ENCODE assay signal across 20 cellular contexts in the genomic region with DNA sequence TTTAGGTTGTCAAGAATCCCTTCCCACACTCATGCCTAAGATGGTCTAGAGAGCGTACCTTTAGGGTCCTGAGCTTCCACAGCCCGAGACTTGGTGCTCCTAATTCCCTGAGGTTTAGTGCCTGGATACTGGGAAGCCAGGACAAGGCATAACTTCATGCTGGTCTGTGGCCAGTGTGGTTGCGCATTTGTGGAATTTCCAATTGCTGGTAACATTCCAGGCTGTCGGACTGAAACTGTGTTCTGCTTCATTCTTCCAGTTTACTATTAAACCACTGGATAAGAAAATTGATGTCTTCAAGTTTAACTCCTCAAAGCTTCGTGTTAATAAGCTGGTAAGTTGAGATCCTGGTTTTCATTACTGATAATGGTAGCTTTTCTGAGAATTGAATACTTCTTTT. TPM values are rescaled to one million over a fixed set of nuclear protein-coding genes. Genes with fewer than 3 reads are reported as not detected.
DNase-seq lines count a peak whose midpoint lies in the region; ATAC-seq, FAIRE-seq and TF ChIP-seq lines count a peak whose summit lies in the region.
"Had no signal": no experiment of that assay in that cellular context is flagged by ENCODE, and none has a peak within 500 bp of the region (broad histone marks: within the 10 kb centered on the region; RNA-seq: fewer than 3 reads in every experiment).

No MANE protein-coding gene starts in this region.

- H3K4me3 ChIP-seq in astrocyte (ENCODE audit: insufficient read depth, low read depth, low read length) (no peak overlapping the region), fibroblast of the aortic adventitia (ENCODE audit: low read depth, low read length) (no peak overlapping the region), parathyroid adenoma (ENCODE audit: low read depth, low read length) (no peak overlapping the region)

- H3K36me3 ChIP-seq in astrocyte (ENCODE audit: insufficient read depth, low read length) (peaks cover 63% of the 10 kb centered on the region), parathyroid adenoma (ENCODE audit: control insufficient read depth, insufficient read depth, low read length) (no peaks in the 10 kb centered on the region)

- no peaks in the 10 kb centered on the region for H3K9me3 Mint-ChIP-seq in astrocyte (ENCODE audit: unreplicated experiment)
- H3K9me3 Mint-ChIP-seq: CD4-positive, alpha-beta memory T cell had no signal

- H4K20me1 ChIP-seq in astrocyte (ENCODE audit: insufficient read depth, low read length) = peaks cover 28% of the 10 kb centered on the region

- H3K4me1 Mint-ChIP-seq in astrocyte (ENCODE audit: low read depth, unreplicated experiment) = peaks cover 10% of the 10 kb centered on the region

- DNase-seq in HK-2 (ENCODE audit: unreplicated experiment) (peak; percentile 38), astrocyte (ENCODE audit: low read depth) (peak; percentile 61), fibroblast of the aortic adventitia (ENCODE audit: low read depth) (peak; percentile 17), GM19239 (ENCODE audit: insufficient read length, low spot score) (no peak), HuH-7 (ENCODE audit: low spot score) (no peak), CD1c-positive myeloid dendritic cell (ENCODE audit: extremely low spot score) (no peak)
- DNase-seq: Calu3; CD4-positive, alpha-beta memory T cell; KBM-7; NCI-H1417; NCI-H187; NCI-H2107; NCI-H2227 treated with DMSO at 0.1 percent for 48 hours; NCI-H510A treated with DMSO at 0.1 percent for 48 hours; SIG-M5 had no signal

- no peak for ATAC-seq in GM19452 (IDR thresholded peaks at IDR 0.05; ENCODE audit: unreplicated experiment)

- H2AFZ ChIP-seq in astrocyte (ENCODE audit: low read depth, low read length) = no peak overlapping the region
- no peak overlapping the region for H2AFZ ChIP-seq in parathyroid adenoma

- no peak overlapping the region for H3K27ac ChIP-seq in astrocyte (ENCODE audit: low read depth, low read length)
- peak overlapping the region; percentile 8 for H3K27ac ChIP-seq in parathyroid adenoma
- H3K27ac ChIP-seq: RWPE1 had no signal

- H3K9ac ChIP-seq in astrocyte (ENCODE audit: low read length) = no peak overlapping the region
- no peak overlapping the region for H3K9ac ChIP-seq in parathyroid adenoma

- no peaks in the 10 kb centered on the region for H3K9me3 ChIP-seq in astrocyte (ENCODE audit: insufficient read depth, low read depth, low read length)
- no peaks in the 10 kb centered on the region for H3K9me3 ChIP-seq in parathyroid adenoma (ENCODE audit: control insufficient read depth, low read length)

- H3K4me2 ChIP-seq in astrocyte (ENCODE audit: low read length) = no peak overlapping the region
- no peak overlapping the region for H3K4me2 ChIP-seq in parathyroid adenoma (ENCODE audit: low read length)

- H3K27ac Mint-ChIP-seq in astrocyte (ENCODE audit: unreplicated experiment) = peak overlapping the region; percentile 31

- TF ChIP-seq CTCF in astrocyte (IDR thresholded peaks at IDR 0.05; ENCODE audit: insufficient read depth, low read depth, low read length) (no peak), fibroblast of the aortic adventitia (IDR thresholded peaks at IDR 0.05; ENCODE audit: insufficient read depth, low read length) (no peak), parathyroid adenoma (IDR thresholded peaks at IDR 0.05) (no peak)

- no peaks in the 10 kb centered on the region for H3K27me3 Mint-ChIP-seq in astrocyte (ENCODE audit: low read depth, unreplicated experiment)
- H3K27me3 Mint-ChIP-seq: CD4-positive, alpha-beta memory T cell had no signal

- H3K4me1 ChIP-seq in astrocyte (ENCODE audit: insufficient read depth, low read length) (peaks cover 16% of the 10 kb centered on the region), parathyroid adenoma (peaks cover 28% of the 10 kb centered on the region)

- no peaks in the 10 kb centered on the region for H3K27me3 ChIP-seq in astrocyte (ENCODE audit: insufficient read depth, low read length)
- H3K27me3 ChIP-seq in parathyroid adenoma (ENCODE audit: control insufficient read depth, insufficient read depth, low read length) = no peaks in the 10 kb centered on the region

- H3K36me3 Mint-ChIP-seq in astrocyte (ENCODE audit: low read depth, unreplicated experiment) = peaks cover 20% of the 10 kb centered on the region

- peaks cover 2% of the 10 kb centered on the region for H3K79me2 ChIP-seq in astrocyte (ENCODE audit: insufficient read depth, low read length)
- no peaks in the 10 kb centered on the region for H3K79me2 ChIP-seq in parathyroid adenoma

- FAIRE-seq in astrocyte (lab: Jason Lieb, UNC) = no peak
- no peak for FAIRE-seq in GM19239 (lab: Jason Lieb, UNC)
- FAIRE-seq: A204.1, GM12891 had no signal

- H3K4me3 Mint-ChIP-seq in astrocyte (ENCODE audit: unreplicated experiment) = no peak overlapping the region
- H3K4me3 Mint-ChIP-seq: CD4-positive, alpha-beta memory T cell had no signal

RNA-seq across cellular contexts. Expression of a gene that starts 55.1 kb away (rescaled TPM):
- total RNA-seq in astrocyte = 0.12 TPM in 1 of 2 replicates, not detected in the other
- not detected in 2 replicates for total RNA-seq in fibroblast of the aortic adventitia (ENCODE audit: low replicate concordance)
- total RNA-seq: Calu3; CD4-positive, alpha-beta memory T cell had no signal

Comparison
In these comparisons a context has a peak if more than half of its experiments do, and no peak if none do; other contexts are left out.
1. DNase-seq: peak in HK-2 (single experiment), astrocyte (single experiment) and fibroblast of the aortic adventitia (single experiment); none in GM19239 (single experiment), HuH-7 (single experiment) and CD1c-positive myeloid dendritic cell (single experiment).